In the genomic region with DNA sequence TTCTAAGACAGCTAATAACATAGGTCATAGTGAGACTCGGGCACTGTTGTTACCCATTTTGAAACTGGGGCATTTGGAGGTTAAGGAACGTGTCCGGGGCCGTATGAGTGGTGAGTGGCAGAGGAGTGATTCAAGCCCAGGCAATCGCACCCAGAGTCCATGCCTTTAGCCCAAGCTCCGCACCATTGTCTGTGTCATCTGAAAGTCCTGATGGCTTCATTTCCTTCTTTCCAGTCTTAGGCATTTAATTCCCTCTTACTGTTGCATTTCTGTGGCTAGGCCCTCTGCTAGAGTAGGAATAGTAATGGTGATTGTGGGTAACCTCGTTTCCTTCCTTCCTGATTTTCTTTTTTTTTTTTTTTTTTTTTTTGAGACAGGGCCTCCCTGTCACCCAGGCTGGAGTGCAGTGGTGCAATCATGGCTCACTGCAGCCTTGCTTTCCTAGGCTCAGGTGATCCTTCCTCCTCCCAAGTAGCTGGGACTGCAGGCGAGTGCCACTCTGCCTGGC, we compare ENCODE assay signal across 16 cellular contexts. TPM values are rescaled to one million over a fixed set of nuclear protein-coding genes. Genes with fewer than 3 reads are reported as not detected.
A peak's percentile ranks its signal among the peaks of the same experiment; 100 is the strongest.
DNase-seq lines count a peak whose midpoint lies in the region; ATAC-seq and TF ChIP-seq lines count a peak whose summit lies in the region.
"Had no signal": no experiment of that assay in that cellular context is flagged by ENCODE, and none has a peak within 500 bp of the region (broad histone marks: within the 10 kb centered on the region; RNA-seq: fewer than 3 reads in every experiment).

No MANE protein-coding gene starts in this region.

- no peak for TF ChIP-seq CTCF in astrocyte of the spinal cord (IDR thresholded peaks at IDR 0.05; ENCODE audit: low read depth, low read length)
- no peak for TF ChIP-seq CTCF in natural killer cell (IDR thresholded peaks at IDR 0.05)
- TF ChIP-seq CTCF in sigmoid colon (IDR thresholded peaks at IDR 0.05): no peak

- DNase-seq in EL: peak; percentile 73
- peak; percentile 97 for DNase-seq in MV-4-11 (lab: John Stamatoyannopoulos, UW)
- peak; percentile 58 for DNase-seq in astrocyte of the spinal cord (ENCODE audit: low read depth, low spot score)
- DNase-seq in natural killer cell: no peak
- no peak for DNase-seq in posterior cingulate gyrus
- no peak for DNase-seq in sigmoid colon
- no peak for DNase-seq in NCI-H187 (lab: John Stamatoyannopoulos, UW)
- DNase-seq in NCI-H1092 treated with DMSO at 0.1 percent for 48 hours (lab: John Stamatoyannopoulos, UW): no peak
- DNase-seq: DMS 273 treated with DMSO at 0.1 percent for 48 hours, erythroblast, GOT3, left colon, NCI-H1436 had no signal

- H3K36me3 Mint-ChIP-seq in natural killer cell: no peaks in the 10 kb centered on the region

- peaks cover 0 to 17% (median 6%) of the 10 kb centered on the region in 4 donors for H3K4me1 ChIP-seq in sigmoid colon
- H3K4me1 ChIP-seq: tibial nerve had no signal

- peak overlapping the region; percentile 67 for H3K4me3 Mint-ChIP-seq in natural killer cell

- TF ChIP-seq EP300 in sigmoid colon (IDR thresholded peaks at IDR 0.05): no peak

- ATAC-seq in natural killer cell: peak; percentile 30 to 43 (median 31)
- ATAC-seq: left colon, Panc1 had no signal

- H3K9me3 Mint-ChIP-seq in natural killer cell: no peaks in the 10 kb centered on the region

- H3K9me3 ChIP-seq in sigmoid colon: no peaks in the 10 kb centered on the region
- H3K9me3 ChIP-seq: prostate gland, tibial nerve had no signal

- H3K4me3 ChIP-seq in astrocyte of the spinal cord (ENCODE audit: low read depth, low read length) (no peak overlapping the region), sigmoid colon (no peak overlapping the region)
- H3K4me3 ChIP-seq: prostate gland, tibial nerve had no signal

- WGBS in sigmoid colon, 2 donors: 69 to 86% methylated on average over 8 of the region's 8 CpGs

- H3K27me3 ChIP-seq in sigmoid colon: no peaks in the 10 kb centered on the region
- H3K27me3 ChIP-seq: tibial nerve had no signal

- intact Hi-C loops in natural killer cell (cut with micrococcal nuclease) (no loop called here), posterior cingulate gyrus (cut with DNase I) (no loop called here), sigmoid colon (cut with DNase I) (no loop called here)

- H3K27ac ChIP-seq in sigmoid colon: no peak overlapping the region
- H3K27ac ChIP-seq: prostate gland, tibial nerve had no signal

- no peaks in the 10 kb centered on the region for H3K27me3 Mint-ChIP-seq in natural killer cell (ENCODE audit: low read depth in 2 of 2)

- peaks cover 33 to 48% of the 10 kb centered on the region in 2 donors for H3K4me1 Mint-ChIP-seq in natural killer cell

- peak overlapping the region; percentile 72 for H3K27ac Mint-ChIP-seq in natural killer cell

- H3K36me3 ChIP-seq in sigmoid colon: no peaks in the 10 kb centered on the region
- H3K36me3 ChIP-seq: prostate gland had no signal

- in situ Hi-C loops in astrocyte of the spinal cord (cut with HindIII; ENCODE audit: low sequenced_read_pairs): no loop called here

- TF ChIP-seq POLR2A in sigmoid colon (IDR thresholded peaks at IDR 0.05): no peak

RNA-seq across cellular contexts. Expression of a gene that starts 49.8 kb away (rescaled TPM):
- total RNA-seq in natural killer cell: 10 to 100 TPM; 38.3 to 47.5 (median 38.9) TPM
- 10 to 100 TPM; 13.6 to 36.0 (median 15.3) TPM for total RNA-seq in sigmoid colon
- 10 to 100 TPM in 1 of 3 donors, 1 to 10 TPM in 2; 3.5 to 20.2 (median 6.0) TPM for polyA plus RNA-seq in sigmoid colon

RNA-seq across cellular contexts. Expression of a gene that starts 56.6 kb away (rescaled TPM):
- total RNA-seq in natural killer cell (10 to 100 TPM in 2 of 3 donors, 1 to 10 TPM in 1; 9.7 to 11.9 (median 11.3) TPM), sigmoid colon (10 to 100 TPM; 17.5 to 20.8 (median 18.2) TPM)
- 10 to 100 TPM in 1 of 3 donors, 1 to 10 TPM in 2; 6.9 to 13.2 (median 7.2) TPM for polyA plus RNA-seq in sigmoid colon

Comparison
In these comparisons a context has a peak if more than half of its experiments do, and no peak if none do; other contexts are left out.
1. DNase-seq: peak in EL (single experiment), MV-4-11 (single experiment) and astrocyte of the spinal cord (single experiment); none in natural killer cell (single experiment), posterior cingulate gyrus (0 of 10), sigmoid colon (single experiment), NCI-H187 (0 of 2) and NCI-H1092 treated with DMSO at 0.1 percent for 48 hours (single experiment).